1 cellular context compared by ENCODE assay signal in genomic region chr2:191128911-191129304, GRCh38.
A peak's percentile ranks its signal among the peaks of the same experiment; 100 is the strongest.
TF ChIP-seq lines count a peak whose summit lies in the region.

No MANE protein-coding gene starts in this region.

TF ChIP-seq in IMR-90, 13 proteins besides CTCF, POLR2A, EP300 and RAD21:
- TF ChIP-seq SMC3 (IDR thresholded peaks at IDR 0.05; ENCODE audit: low read depth, low read length): no peak
- peak; percentile 53 for TF ChIP-seq MAFK (IDR thresholded peaks at IDR 0.05; ENCODE audit: low read depth, low read length)
TF ChIP-seq in IMR-90: peak in this region for 1.
